In the genomic region with DNA sequence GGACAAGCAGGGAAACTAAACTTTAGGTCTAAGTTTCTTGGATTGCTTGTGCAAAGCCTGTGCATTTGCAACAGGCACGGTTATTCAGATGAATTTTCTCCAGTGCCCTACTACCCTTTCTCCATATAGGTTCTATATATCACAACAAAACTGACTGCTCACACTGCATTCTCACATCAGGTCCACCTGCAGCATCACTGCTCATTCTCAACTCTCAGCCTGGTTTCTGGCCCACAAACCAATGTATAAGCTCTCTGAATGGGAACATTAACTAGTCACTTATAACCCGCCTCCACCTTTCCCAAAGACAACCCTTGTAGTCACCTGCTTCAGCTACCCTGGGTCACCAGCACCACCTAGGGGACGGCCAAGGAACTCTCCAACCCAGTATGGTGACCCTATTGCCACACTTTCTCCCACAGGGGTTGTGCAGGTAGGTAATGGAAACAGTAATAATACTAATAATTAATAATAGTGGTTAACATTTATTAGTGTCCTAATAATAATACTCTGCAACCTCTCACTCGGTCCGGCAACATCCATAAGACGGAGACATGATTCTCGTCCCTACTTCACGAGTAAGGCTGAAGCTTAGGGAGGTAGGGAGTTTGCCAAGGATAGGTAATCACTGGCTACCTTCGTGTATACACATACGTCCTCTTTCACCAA, we compare ENCODE assay signal across 1 cellular context.
TF ChIP-seq lines count a peak whose summit lies in the region.

No MANE protein-coding gene starts in this region.

TF ChIP-seq in WTC11, 78 proteins besides CTCF, POLR2A, EP300 and RAD21 (continued from another document):
- TF ChIP-seq, protein P1, sequence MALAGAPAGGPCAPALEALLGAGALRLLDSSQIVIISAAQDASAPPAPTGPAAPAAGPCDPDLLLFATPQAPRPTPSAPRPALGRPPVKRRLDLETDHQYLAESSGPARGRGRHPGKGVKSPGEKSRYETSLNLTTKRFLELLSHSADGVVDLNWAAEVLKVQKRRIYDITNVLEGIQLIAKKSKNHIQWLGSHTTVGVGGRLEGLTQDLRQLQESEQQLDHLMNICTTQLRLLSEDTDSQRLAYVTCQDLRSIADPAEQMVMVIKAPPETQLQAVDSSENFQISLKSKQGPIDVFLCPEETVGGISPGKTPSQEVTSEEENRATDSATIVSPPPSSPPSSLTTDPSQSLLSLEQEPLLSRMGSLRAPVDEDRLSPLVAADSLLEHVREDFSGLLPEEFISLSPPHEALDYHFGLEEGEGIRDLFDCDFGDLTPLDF (CRISPR knock-in tag; IDR thresholded peaks at IDR 0.05): no peak
- TF ChIP-seq NR1H2 (CRISPR knock-in tag; IDR thresholded peaks at IDR 0.05) (no peak), NFE2L1 (CRISPR knock-in tag; IDR thresholded peaks at IDR 0.05) (no peak), SP1 (CRISPR knock-in tag; conservative IDR thresholded peaks at IDR 0.05) (no peak), ZNF263 (CRISPR knock-in tag; IDR thresholded peaks at IDR 0.05; ENCODE audit: low read depth) (no peak), TEAD1 (CRISPR knock-in tag; IDR thresholded peaks at IDR 0.05) (no peak), ZNF423 (CRISPR knock-in tag; IDR thresholded peaks at IDR 0.05) (no peak)
- TF ChIP-seq, protein P2, sequence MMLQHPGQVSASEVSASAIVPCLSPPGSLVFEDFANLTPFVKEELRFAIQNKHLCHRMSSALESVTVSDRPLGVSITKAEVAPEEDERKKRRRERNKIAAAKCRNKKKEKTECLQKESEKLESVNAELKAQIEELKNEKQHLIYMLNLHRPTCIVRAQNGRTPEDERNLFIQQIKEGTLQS (CRISPR knock-in tag; conservative IDR thresholded peaks at IDR 0.05): no peak
- TF ChIP-seq, protein P3, sequence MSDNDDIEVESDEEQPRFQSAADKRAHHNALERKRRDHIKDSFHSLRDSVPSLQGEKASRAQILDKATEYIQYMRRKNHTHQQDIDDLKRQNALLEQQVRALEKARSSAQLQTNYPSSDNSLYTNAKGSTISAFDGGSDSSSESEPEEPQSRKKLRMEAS (CRISPR knock-in tag; IDR thresholded peaks at IDR 0.05): no peak
